Comparison of ENCODE assay signal across 8 cellular contexts in the genomic region with DNA sequence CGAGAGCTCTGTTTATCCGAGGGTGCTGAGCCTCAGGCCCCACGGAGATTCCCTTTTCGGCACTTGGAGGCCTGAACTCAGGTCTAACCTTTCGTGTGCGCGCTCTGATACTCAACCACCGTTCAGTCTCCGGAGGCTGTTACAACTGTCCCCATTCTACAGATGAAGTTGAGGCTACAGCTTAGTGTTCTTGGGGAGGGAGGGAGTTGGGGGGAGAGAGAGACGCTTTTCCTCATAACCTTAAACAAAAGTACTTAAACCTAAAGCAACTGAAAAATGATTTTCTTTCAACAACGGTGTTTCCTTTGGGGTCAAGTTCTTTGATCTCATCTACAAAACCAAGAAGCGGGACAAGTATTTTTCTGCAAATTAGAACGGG. TPM values are rescaled to one million over a fixed set of nuclear protein-coding genes. Genes with fewer than 3 reads are reported as not detected.
DNase-seq lines count a peak whose midpoint lies in the region; ATAC-seq, FAIRE-seq and TF ChIP-seq lines count a peak whose summit lies in the region.

No MANE protein-coding gene starts in this region.

- peak overlapping the region in 1 of 3 donors; percentile 57 for H3K27ac ChIP-seq in right lobe of liver
- H3K27ac ChIP-seq in HepG2 (ENCODE audit: extremely low read length, insufficient read depth, low read length), result no peak overlapping the region
- H3K27ac ChIP-seq in K562 (ENCODE audit: extremely low read depth, low read depth, low read length), result peak overlapping the region; percentile 99
- H3K27ac ChIP-seq in mesodermal cell (ENCODE audit: low read depth, low read length, severe bottlenecking), result no peak overlapping the region
- H3K27ac ChIP-seq in uterus, result peak overlapping the region in 1 of 2 donors; percentile 81

- TF ChIP-seq RAD21 in HepG2 (CRISPR knock-in tag; IDR thresholded peaks at IDR 0.05), result no peak
- TF ChIP-seq RAD21 in K562 (CRISPR knock-in tag; conservative IDR thresholded peaks at IDR 0.05 in 1 of 2, IDR thresholded peaks at IDR 0.05 in 1 of 2), result no peak

- H4K20me1 ChIP-seq in HepG2 (ENCODE audit: insufficient read depth, low read length), result no peaks in the 10 kb centered on the region
- H4K20me1 ChIP-seq in K562 (replicated peaks; ENCODE audit: control insufficient read depth, insufficient read depth, low read length), result no peaks in the 10 kb centered on the region

- POLR2A ChIA-PET in HepG2 (lab: Yijun Ruan, JAX) (no interaction called here), K562 (lab: Yijun Ruan, JAX) (interaction anchor here (0.6 to 2.1 kb wide), 8 partner anchors 10 to 301 kb away, joined by 3 to 7 read pairs (median 4); no protein-coding TSS in a partner anchor)

- intact Hi-C loops in right lobe of liver (cut with DNase I), result no loop called here
- intact Hi-C loops in HepG2 (cut with micrococcal nuclease; ENCODE audit: unreplicated experiment), result no loop called here
- intact Hi-C loops in K562 (cut with micrococcal nuclease), result loop anchor here (1.0 to 2.0 kb wide), 2 partner anchors 34 to 116 kb away; no protein-coding TSS in a partner anchor
- intact Hi-C loops in uterus (cut with DNase I; ENCODE audit: low total_unique reads), result no loop called here

- H2AFZ ChIP-seq in HepG2 (ENCODE audit: low read length) (no peak overlapping the region), K562 (ENCODE audit: low read depth, low read length) (peak overlapping the region; percentile 91)

- H3K9ac ChIP-seq in HepG2 (ENCODE audit: insufficient read depth, low read depth, low read length), result no peak overlapping the region
- peak overlapping the region; percentile 93 to 99 for H3K9ac ChIP-seq in K562 (ENCODE audit: insufficient read depth in 1 of 2, low read depth in 2 of 2, low read length in 2 of 2)

- TF ChIP-seq EP300 in HepG2 (IDR thresholded peaks at IDR 0.05; ENCODE audit: low read depth in 2 of 2, low read length in 2 of 2) (no peak), HepG2 (CRISPR knock-in tag; IDR thresholded peaks at IDR 0.05; ENCODE audit: borderline replicate concordance) (no peak), K562 (IDR thresholded peaks at IDR 0.05; ENCODE audit: low read length) (no peak)

- TF ChIP-seq CTCF in right lobe of liver (IDR thresholded peaks at IDR 0.05) (no peak), HepG2 (CRISPR knock-in tag; IDR thresholded peaks at IDR 0.05) (no peak), K562 (IDR thresholded peaks at IDR 0.05 in 2 of 3, conservative IDR thresholded peaks at IDR 0.05 in 1 of 3; ENCODE audit: insufficient read depth in 2 of 3, low read depth in 1 of 3, low read length in 3 of 3) (no peak), uterus (IDR thresholded peaks at IDR 0.05) (no peak), GM20000 (IDR thresholded peaks at IDR 0.05; ENCODE audit: extremely low read depth, missing control alignments) (no peak)

- CTCF ChIA-PET in HepG2 (lab: Yijun Ruan, JAX; ENCODE audit: low intra/inter-chr PET ratio, low total read pairs), result no interaction called here
- CTCF ChIA-PET in K562 (lab: Yijun Ruan, JAX; ENCODE audit: low intra/inter-chr PET ratio), result no interaction called here

- no TSS peak for BruUV-seq in HepG2 (replicated peaks; lab: Mats Ljungman, UMichigan)
- BruUV-seq in K562 (replicated peaks; lab: Mats Ljungman, UMichigan), result no TSS peak

- no peaks in the 10 kb centered on the region for H3K27me3 ChIP-seq in right lobe of liver
- H3K27me3 ChIP-seq in HepG2 (ENCODE audit: control insufficient read depth in 1 of 2, insufficient read depth in 2 of 2, low read length in 2 of 2), result peaks cover 0 to 29% of the 10 kb centered on the region in 2 experiments; a peak in 4 of 5 replicates
- no peaks in the 10 kb centered on the region for H3K27me3 ChIP-seq in K562 (ENCODE audit: control insufficient read depth in 2 of 2, insufficient read depth in 2 of 2, low read length in 2 of 2)
- no peaks in the 10 kb centered on the region for H3K27me3 ChIP-seq in uterus

- FAIRE-seq in HepG2 (lab: Jason Lieb, UNC) (no peak), K562 (lab: Jason Lieb, UNC) (no peak)

- H3K36me3 ChIP-seq in right lobe of liver, result no peaks in the 10 kb centered on the region
- no peaks in the 10 kb centered on the region for H3K36me3 ChIP-seq in HepG2 (replicated peaks in 1 of 2; ENCODE audit: control insufficient read depth in 1 of 2, insufficient read depth in 2 of 2, low read length in 2 of 2)
- H3K36me3 ChIP-seq in K562 (ENCODE audit: control insufficient read depth, insufficient read depth, low read length), result peaks cover 16% of the 10 kb centered on the region; the same call in 2 of the 3 replicates
- H3K36me3 ChIP-seq in mesodermal cell (ENCODE audit: control insufficient read depth, insufficient read depth, low read length), result no peaks in the 10 kb centered on the region
- H3K36me3 ChIP-seq in uterus, result no peaks in the 10 kb centered on the region

- H3K4me1 ChIP-seq in right lobe of liver (peaks cover 0 to 13% (median 0%) of the 10 kb centered on the region in 4 donors), HepG2 (ENCODE audit: insufficient read depth, low read length) (no peaks in the 10 kb centered on the region), K562 (replicated peaks in 1 of 2; ENCODE audit: control insufficient read depth in 2 of 2, insufficient read depth in 2 of 2, low read length in 2 of 2) (peaks cover 32 to 34% of the 10 kb centered on the region in 2 experiments; a peak in 4 of 5 replicates), mesodermal cell (ENCODE audit: control insufficient read depth, insufficient read depth, low read length, poor library complexity, severe bottlenecking) (no peaks in the 10 kb centered on the region), uterus (no peaks in the 10 kb centered on the region)

- H3K9me3 ChIP-seq in right lobe of liver (no peaks in the 10 kb centered on the region), HepG2 (ENCODE audit: low read length) (no peaks in the 10 kb centered on the region), K562 (replicated peaks; ENCODE audit: control insufficient read depth, insufficient read depth, low read depth, low read length) (peaks cover 7% of the 10 kb centered on the region), mesodermal cell (ENCODE audit: control insufficient read depth, low read length) (no peaks in the 10 kb centered on the region), uterus (no peaks in the 10 kb centered on the region)

- ATAC-seq in right lobe of liver, result no peak
- ATAC-seq in HepG2, result no peak
- peak; percentile 9 for ATAC-seq in K562
- ATAC-seq in HG02623 (IDR thresholded peaks at IDR 0.05; ENCODE audit: unreplicated experiment), result no peak

- no peak for TF ChIP-seq POLR2A in right lobe of liver (IDR thresholded peaks at IDR 0.05)
- TF ChIP-seq POLR2A in HepG2 (IDR thresholded peaks at IDR 0.05; ENCODE audit: insufficient read depth in 1 of 2, low read depth in 2 of 2, low read length in 2 of 2), result no peak
- TF ChIP-seq POLR2A in K562 (conservative IDR thresholded peaks at IDR 0.05), result no peak
- no peak for TF ChIP-seq POLR2A in uterus (IDR thresholded peaks at IDR 0.05)

- WGBS in right lobe of liver (ENCODE audit: insufficient coverage, low coverage, low lambda C conversion rate, missing lambda C conversion rate), result 29% methylated on average over 13 of the region's 13 CpGs
- WGBS in HepG2 (ENCODE audit: low lambda C conversion rate), result 55% methylated on average over 13 of the region's 13 CpGs
- WGBS in K562 (ENCODE audit: insufficient coverage, low coverage, missing lambda C conversion rate), result 5% methylated on average over 12 of the region's 13 CpGs
- 45 to 56% methylated on average over 5 to 7 of the region's 13 CpGs for WGBS in mesodermal cell (ENCODE audit: insufficient coverage in 2 of 2), 2 experiments

- H3K4me3 ChIP-seq in right lobe of liver, result peak overlapping the region; percentile 51 to 66 (median 63)
- H3K4me3 ChIP-seq in HepG2 (replicated peaks in 1 of 3; ENCODE audit: insufficient read depth in 1 of 3, low read depth in 2 of 3, low read length in 3 of 3), result no peak overlapping the region
- H3K4me3 ChIP-seq in K562, result peak overlapping the region; percentile 89
- H3K4me3 ChIP-seq in mesodermal cell (ENCODE audit: extremely low read depth, insufficient read depth, low read length, poor library complexity, severe bottlenecking), result peak overlapping the region; percentile 65
- H3K4me3 ChIP-seq in uterus, result peak overlapping the region; percentile 68 to 77

- H3K79me2 ChIP-seq in HepG2 (ENCODE audit: insufficient read depth, low read length) (no peaks in the 10 kb centered on the region), K562 (ENCODE audit: control insufficient read depth, insufficient read depth, low read length) (peaks cover 61% of the 10 kb centered on the region)

- DNase-seq in right lobe of liver, result no peak
- DNase-seq in HepG2 (ENCODE audit: low spot score), result no peak
- DNase-seq in K562 (ENCODE audit: extremely low read depth in 1 of 4, low spot score in 3 of 4), result peak; percentile 19 to 67 (median 31)
- DNase-seq in uterus, result no peak
- no peak for DNase-seq in GM20000 (ENCODE audit: low spot score)
- no peak for DNase-seq in NCI-H510A (lab: John Stamatoyannopoulos, UW)

- in situ Hi-C loops in HepG2 (cut with HindIII; ENCODE audit: extremely low pct_ligation_motif_present, low pct_unique_long_range_greater_than_20kb), result no loop called here
- in situ Hi-C loops in K562 (cut with MboI), result no loop called here

- H3K9me1 ChIP-seq in K562 (ENCODE audit: control insufficient read depth, insufficient read depth, low read length), result no peaks in the 10 kb centered on the region

- H3K4me2 ChIP-seq in HepG2 (ENCODE audit: low read depth, low read length) (no peak overlapping the region), K562 (ENCODE audit: insufficient read depth, low read length) (peak overlapping the region; percentile 92)

RNA-seq across cellular contexts. Expression of gene CHST2, which starts 1.0 kb away (rescaled TPM):
- 1 to 10 TPM in 4 of 6 experiments, under 1 TPM in 2; 0.73 to 1.7 (median 1.1) TPM for total RNA-seq in right lobe of liver
- not detected in 2 replicates for total RNA-seq in HepG2 (2016; rRNA removed; fragmentation: Illumina TruSeq; extraction: Trizol)
- not detected in 2 replicates for total RNA-seq in HepG2 (2016; cell fraction: cytosol; rRNA removed; fragmentation: Illumina TruSeq; extraction: Trizol; ENCODE audit: low read depth)
- not detected in 2 replicates for total RNA-seq in HepG2 (2016; cell fraction: insoluble cytoplasmic fraction; rRNA removed; fragmentation: Illumina TruSeq; extraction: Trizol)
- total RNA-seq in HepG2 (2016; cell fraction: membrane; rRNA removed; fragmentation: Illumina TruSeq; extraction: Trizol), result not detected in 2 replicates
- total RNA-seq in HepG2 (2016; cell fraction: nucleus; rRNA removed; fragmentation: Illumina TruSeq; extraction: Trizol), result not detected in 2 replicates
- polyA plus RNA-seq in HepG2 (2011; rRNA removed), result not detected in 2 replicates
- not detected in 2 replicates for polyA plus RNA-seq in HepG2 (2011; cell fraction: cytosol; rRNA removed)
- polyA plus RNA-seq in HepG2 (2011; cell fraction: nucleus; rRNA removed), result not detected in 2 replicates
- not detected in 2 replicates for polyA plus RNA-seq in HepG2 (2012)
- polyA plus RNA-seq in HepG2 (2016; cell fraction: cytosol; fragmentation: Illumina TruSeq; extraction: Trizol; ENCODE audit: low read depth), result not detected in 2 replicates
- not detected in 2 replicates for polyA plus RNA-seq in HepG2 (2016; cell fraction: insoluble cytoplasmic fraction; fragmentation: Illumina TruSeq; extraction: Trizol; ENCODE audit: low read depth)
- polyA plus RNA-seq in HepG2 (2016; cell fraction: membrane; fragmentation: Illumina TruSeq; extraction: Trizol; ENCODE audit: low read depth), result not detected in 2 replicates
- polyA plus RNA-seq in HepG2 (2016; cell fraction: nucleus; fragmentation: Illumina TruSeq; extraction: Trizol; ENCODE audit: insufficient read depth, low read depth), result not detected in 2 replicates
- polyA minus RNA-seq in HepG2 (2011; rRNA and poly(A)+ RNA removed; ENCODE audit: low replicate concordance), result 0.05 TPM in 1 of 2 replicates, not detected in the other
- not detected in 2 replicates for polyA minus RNA-seq in HepG2 (2011; cell fraction: cytosol; rRNA and poly(A)+ RNA removed)
- polyA minus RNA-seq in HepG2 (2011; cell fraction: nucleus; rRNA and poly(A)+ RNA removed), result not detected in 2 replicates
- 15.4 and 34.1 TPM in 2 replicates for total RNA-seq in K562 (2011; cell fraction: chromatin; rRNA removed; ENCODE audit: low replicate concordance)
- 40.4 and 52.0 TPM in 2 replicates for total RNA-seq in K562 (2011; cell fraction: nucleolus; rRNA removed)
- total RNA-seq in K562 (2011; cell fraction: nucleoplasm; rRNA removed), result 27.5 and 32.1 TPM in 2 replicates
- total RNA-seq in K562 (2014; rRNA removed), result 27.3 and 28.5 TPM in 2 replicates
- 10.6 and 10.7 TPM in 2 replicates for total RNA-seq in K562 (2014; rRNA removed; fragmentation: Illumina TruSeq; extraction: Trizol)
- 13.9 and 14.7 TPM in 2 replicates for total RNA-seq in K562 (2015; rRNA removed; fragmentation: Illumina TruSeq; extraction: Trizol)
- total RNA-seq in K562 (2021), result 55.1 and 60.3 TPM in 2 replicates
- polyA plus RNA-seq in K562 (2011; rRNA removed), result 8.0 and 13.7 TPM in 2 replicates
- 10.9 and 33.4 TPM in 2 replicates for polyA plus RNA-seq in K562 (2011; cell fraction: cytosol; rRNA removed)
- 19.2 and 52.4 TPM in 2 replicates for polyA plus RNA-seq in K562 (2011; cell fraction: nucleus; rRNA removed)
- 25.3 and 34.2 TPM in 2 replicates for polyA plus RNA-seq in K562 (2012)
- 16.5 and 19.2 TPM in 2 replicates for polyA plus RNA-seq in K562 (2014; fragmentation: Illumina TruSeq; extraction: Trizol)
- 1 to 10 TPM; 3.4 to 3.7 TPM for polyA plus RNA-seq in K562 (2014; fragmentation: Nextera tagmentation; extraction: Ambion mirVana)
- 32.6 and 36.4 TPM in 2 replicates for polyA plus RNA-seq in K562 (2014; rRNA removed)
- 4.3 and 8.8 TPM in 2 replicates for polyA minus RNA-seq in K562 (2011; rRNA and poly(A)+ RNA removed)
- polyA minus RNA-seq in K562 (2011; cell fraction: cytosol; rRNA and poly(A)+ RNA removed), result 17.7 and 18.6 TPM in 2 replicates
- 21.2 and 23.4 TPM in 2 replicates for polyA minus RNA-seq in K562 (2011; cell fraction: nucleus; rRNA and poly(A)+ RNA removed)
- polyA plus RNA-seq in mesodermal cell (2013, experiment 1 of 2), result 6.6 TPM
- polyA plus RNA-seq in mesodermal cell (2013, experiment 2 of 2), result 5.1 TPM
- 10 to 100 TPM in 1 of 4 donors, 1 to 10 TPM in 2, under 1 TPM in 1; 0.29 to 85.0 (median 4.1) TPM for total RNA-seq in uterus

Comparison
In these comparisons a context has a peak if more than half of its experiments do, and no peak if none do; other contexts are left out.
1. H3K4me3 ChIP-seq: peak in right lobe of liver (3 of 3), K562 (single experiment), mesodermal cell (single experiment) and uterus (2 of 2); none in HepG2 (0 of 3).
2. DNase-seq: peak in K562 (4 of 4); none in right lobe of liver (0 of 3), HepG2 (single experiment), uterus (0 of 2), GM20000 (single experiment) and NCI-H510A (single experiment).